1 cellular context compared by ENCODE assay signal in the genomic region with DNA sequence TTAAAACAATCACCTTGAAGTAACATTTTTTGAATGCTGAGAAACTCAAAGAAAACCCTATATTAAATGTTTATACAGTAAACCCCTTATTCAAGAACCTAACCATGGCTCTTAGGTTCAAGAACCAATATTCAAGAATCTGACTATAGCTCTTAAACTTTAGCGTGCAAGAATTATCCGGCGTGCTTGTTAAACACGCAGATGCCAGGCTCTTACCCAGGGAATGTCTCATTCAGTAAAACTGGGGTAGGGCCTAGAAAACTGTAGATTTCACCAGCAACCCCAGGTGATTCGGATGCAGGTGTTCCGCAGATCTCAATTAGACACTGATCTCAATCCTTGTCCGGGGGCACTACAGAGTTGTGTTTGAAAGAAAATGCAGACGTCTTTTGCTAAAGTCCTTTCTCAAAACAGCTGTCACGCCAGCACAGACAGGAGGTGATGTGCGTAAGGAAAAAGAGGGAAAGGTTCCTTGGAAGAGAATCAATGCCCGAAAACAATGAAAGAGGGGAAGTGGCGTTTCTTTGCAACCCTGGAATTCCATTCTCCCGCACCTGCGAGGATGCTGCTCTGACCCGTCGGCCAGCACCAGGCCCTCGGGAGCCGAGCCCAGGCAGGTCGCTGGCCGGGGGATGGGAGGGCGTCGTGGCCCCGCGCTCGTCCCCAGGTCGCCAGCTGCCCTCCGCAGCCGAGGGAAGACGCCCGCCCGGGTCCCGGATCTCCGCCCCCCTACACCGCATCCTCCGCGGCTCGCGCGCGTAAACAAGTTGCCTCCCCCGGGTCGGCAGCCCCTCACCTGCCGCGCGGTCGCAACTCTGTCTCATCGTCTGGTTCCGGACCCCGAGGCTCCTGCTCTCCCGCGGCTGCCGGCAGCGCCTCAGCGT.
TF ChIP-seq lines count a peak whose summit lies in the region.

No MANE protein-coding gene starts in this region.

TF ChIP-seq in SK-N-SH, 30 proteins besides CTCF, POLR2A, EP300 and RAD21 (continued from another document):
- TF ChIP-seq, protein P1, sequence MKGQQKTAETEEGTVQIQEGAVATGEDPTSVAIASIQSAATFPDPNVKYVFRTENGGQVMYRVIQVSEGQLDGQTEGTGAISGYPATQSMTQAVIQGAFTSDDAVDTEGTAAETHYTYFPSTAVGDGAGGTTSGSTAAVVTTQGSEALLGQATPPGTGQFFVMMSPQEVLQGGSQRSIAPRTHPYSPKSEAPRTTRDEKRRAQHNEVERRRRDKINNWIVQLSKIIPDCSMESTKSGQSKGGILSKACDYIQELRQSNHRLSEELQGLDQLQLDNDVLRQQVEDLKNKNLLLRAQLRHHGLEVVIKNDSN (IDR thresholded peaks at IDR 0.05; ENCODE audit: borderline replicate concordance, low read depth) = no peak
- TF ChIP-seq, protein P2, sequence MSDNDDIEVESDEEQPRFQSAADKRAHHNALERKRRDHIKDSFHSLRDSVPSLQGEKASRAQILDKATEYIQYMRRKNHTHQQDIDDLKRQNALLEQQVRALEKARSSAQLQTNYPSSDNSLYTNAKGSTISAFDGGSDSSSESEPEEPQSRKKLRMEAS (IDR thresholded peaks at IDR 0.05; ENCODE audit: low read depth) = no peak
- TF ChIP-seq TAF1 (IDR thresholded peaks at IDR 0.05; ENCODE audit: borderline replicate concordance, low read depth, low read length) (no peak), TEAD4 (IDR thresholded peaks at IDR 0.05; ENCODE audit: borderline replicate concordance, insufficient read depth) (no peak), TCF12 (IDR thresholded peaks at IDR 0.05) (no peak), POLR2AphosphoS5 (IDR thresholded peaks at IDR 0.05; ENCODE audit: low read depth, low read length) (no peak)
